13 cellular contexts compared by ENCODE assay signal in genomic region chr11:134155456-134155855, GRCh38.
A peak's percentile ranks its signal among the peaks of the same experiment; 100 is the strongest.
DNase-seq lines count a peak whose midpoint lies in the region; ATAC-seq and TF ChIP-seq lines count a peak whose summit lies in the region.
"Had no signal": no experiment of that assay in that cellular context is flagged by ENCODE, and none has a peak within 500 bp of the region (broad histone marks: within the 10 kb centered on the region; RNA-seq: fewer than 3 reads in every experiment).

No MANE protein-coding gene starts in this region.

- no peak overlapping the region for H3K4me3 ChIP-seq in neural progenitor cell
- no peak overlapping the region for H3K4me3 ChIP-seq in adrenal gland
- H3K4me3 ChIP-seq in Karpas-422 (ENCODE audit: low read length): no peak overlapping the region
- H3K4me3 ChIP-seq: BLaER1 treated with 17β-estradiol and CSF1 and Interleukin-3, amounts not matched to agents 10 nM and 100 nM; GM23338 had no signal

- H3K79me2 ChIP-seq in neural progenitor cell (ENCODE audit: low read depth) (no peaks in the 10 kb centered on the region), Karpas-422 (ENCODE audit: low read length) (no peaks in the 10 kb centered on the region)

- H3K36me3 Mint-ChIP-seq in brain: peaks cover 68% of the 10 kb centered on the region
- H3K36me3 Mint-ChIP-seq in endothelial cell (ENCODE audit: low read depth, unreplicated experiment): peaks cover 78% of the 10 kb centered on the region
- H3K36me3 Mint-ChIP-seq in neural progenitor cell: peaks cover 78% of the 10 kb centered on the region

- ATAC-seq in HG02623 (IDR thresholded peaks at IDR 0.05; ENCODE audit: unreplicated experiment): no peak
- ATAC-seq: GM23338 had no signal

- TF ChIP-seq CTCF in brain (conservative IDR thresholded peaks at IDR 0.05): no peak
- no peak for TF ChIP-seq CTCF in endothelial cell (IDR thresholded peaks at IDR 0.05; ENCODE audit: unreplicated experiment)
- no peak for TF ChIP-seq CTCF in neural progenitor cell (IDR thresholded peaks at IDR 0.05)
- TF ChIP-seq CTCF in adrenal gland (IDR thresholded peaks at IDR 0.05): no peak

- WGBS in adrenal gland, 4 donors: 89 to 93% (median 90%) methylated on average over 15 to 16 of the region's 16 CpGs

- TF ChIP-seq POLR2A in adrenal gland (IDR thresholded peaks at IDR 0.05): no peak

- H4K20me1 ChIP-seq in neural progenitor cell (ENCODE audit: low read depth): no peaks in the 10 kb centered on the region
- H4K20me1 ChIP-seq in Karpas-422 (ENCODE audit: insufficient read depth, low read depth, low read length): no peaks in the 10 kb centered on the region

- no peaks in the 10 kb centered on the region for H3K9me2 ChIP-seq in Karpas-422 (replicated peaks; ENCODE audit: insufficient read depth, low read length)

- DNase-seq in G401 (ENCODE audit: low spot score): peak; percentile 86
- DNase-seq in endothelial cell (ENCODE audit: low spot score): no peak
- no peak for DNase-seq in neural progenitor cell (ENCODE audit: low spot score)
- no peak for DNase-seq in adrenal gland
- DNase-seq in Karpas-422: no peak
- DNase-seq: ACHN; CD4-positive, CD25-positive, alpha-beta regulatory T cell; DMS53; H7 had no signal

- no peak overlapping the region for H3K9ac ChIP-seq in neural progenitor cell
- H3K9ac ChIP-seq in Karpas-422 (ENCODE audit: low read length): no peak overlapping the region
- H3K9ac ChIP-seq: BLaER1 treated with 17β-estradiol and CSF1 and Interleukin-3, amounts not matched to agents 10 nM and 100 nM had no signal

- H3K4me1 ChIP-seq in neural progenitor cell (no peaks in the 10 kb centered on the region), adrenal gland (replicated peaks in 1 of 2) (no peaks in the 10 kb centered on the region), Karpas-422 (ENCODE audit: low read length) (no peaks in the 10 kb centered on the region)

- H3K4me1 Mint-ChIP-seq in brain (no peaks in the 10 kb centered on the region), endothelial cell (ENCODE audit: unreplicated experiment) (peaks cover 27% of the 10 kb centered on the region), neural progenitor cell (no peaks in the 10 kb centered on the region)
- H3K4me1 Mint-ChIP-seq: CD4-positive, CD25-positive, alpha-beta regulatory T cell; GM23338 had no signal

- H3K27me3 ChIP-seq in neural progenitor cell (no peaks in the 10 kb centered on the region), adrenal gland (no peaks in the 10 kb centered on the region), Karpas-422 (ENCODE audit: low read length) (no peaks in the 10 kb centered on the region)
- H3K27me3 ChIP-seq: BLaER1 treated with 17β-estradiol and CSF1 and Interleukin-3, amounts not matched to agents 10 nM and 100 nM had no signal

- H3K27ac ChIP-seq in neural progenitor cell (no peak overlapping the region), adrenal gland (no peak overlapping the region), Karpas-422 (ENCODE audit: low read length) (no peak overlapping the region)
- H3K27ac ChIP-seq: BLaER1 treated with 17β-estradiol and CSF1 and Interleukin-3, amounts not matched to agents 10 nM and 100 nM had no signal

- H3K4me3 Mint-ChIP-seq in brain: no peak overlapping the region
- H3K4me3 Mint-ChIP-seq in endothelial cell (ENCODE audit: unreplicated experiment): peak overlapping the region; percentile 77
- H3K4me3 Mint-ChIP-seq in neural progenitor cell: no peak overlapping the region
- H3K4me3 Mint-ChIP-seq: CD4-positive, CD25-positive, alpha-beta regulatory T cell; GM23338 had no signal

- no peak overlapping the region for H2AFZ ChIP-seq in neural progenitor cell (replicated peaks)
- no peak overlapping the region for H2AFZ ChIP-seq in Karpas-422 (ENCODE audit: low read length)
- H2AFZ ChIP-seq: GM23338 had no signal

- peaks cover 5% of the 10 kb centered on the region for H3K36me3 ChIP-seq in neural progenitor cell
- H3K36me3 ChIP-seq in adrenal gland (replicated peaks in 1 of 2): peaks cover 0 to 69% of the 10 kb centered on the region in 2 donors
- H3K36me3 ChIP-seq in Karpas-422 (ENCODE audit: insufficient read depth, low read length): no peaks in the 10 kb centered on the region; the same call in 1 of the 2 replicates

- H3F3A ChIP-seq in neural progenitor cell (ENCODE audit: low read depth): no peaks in the 10 kb centered on the region

- H3K27ac Mint-ChIP-seq in brain: peak overlapping the region in 4 of 5 experiments; percentile 32 to 88 (median 66)
- H3K27ac Mint-ChIP-seq in endothelial cell (ENCODE audit: unreplicated experiment): no peak overlapping the region
- H3K27ac Mint-ChIP-seq in neural progenitor cell: peak overlapping the region; percentile 18
- H3K27ac Mint-ChIP-seq: GM23338 had no signal

- in situ Hi-C loops in G401 (cut with HindIII; ENCODE audit: low sequenced_read_pairs): no loop called here

- H3K9me3 Mint-ChIP-seq in brain: no peaks in the 10 kb centered on the region
- H3K9me3 Mint-ChIP-seq in endothelial cell (ENCODE audit: unreplicated experiment): no peaks in the 10 kb centered on the region
- H3K9me3 Mint-ChIP-seq in neural progenitor cell: peaks cover 7% of the 10 kb centered on the region
- H3K9me3 Mint-ChIP-seq: CD4-positive, CD25-positive, alpha-beta regulatory T cell had no signal

- H3K4me2 ChIP-seq in neural progenitor cell (no peak overlapping the region), Karpas-422 (ENCODE audit: low read depth, low read length, poor library complexity, severe bottlenecking) (no peak overlapping the region)
- H3K4me2 ChIP-seq: BLaER1 treated with 17β-estradiol and CSF1 and Interleukin-3, amounts not matched to agents 10 nM and 100 nM; GM23338 had no signal

- no peaks in the 10 kb centered on the region for H3K9me3 ChIP-seq in neural progenitor cell (ENCODE audit: low read depth)
- no peaks in the 10 kb centered on the region for H3K9me3 ChIP-seq in adrenal gland (replicated peaks in 1 of 3)
- no peaks in the 10 kb centered on the region for H3K9me3 ChIP-seq in Karpas-422 (ENCODE audit: low read length)
- H3K9me3 ChIP-seq: BLaER1 treated with 17β-estradiol and CSF1 and Interleukin-3, amounts not matched to agents 10 nM and 100 nM had no signal

- intact Hi-C loops in adrenal gland (cut with DNase I): no loop called here

- H3K27me3 Mint-ChIP-seq in brain (no peaks in the 10 kb centered on the region), endothelial cell (ENCODE audit: unreplicated experiment) (peaks cover 30% of the 10 kb centered on the region), neural progenitor cell (ENCODE audit: insufficient read depth, low read depth) (peaks cover 4% of the 10 kb centered on the region)
- H3K27me3 Mint-ChIP-seq: CD4-positive, CD25-positive, alpha-beta regulatory T cell had no signal
